Comparison of ENCODE assay signal across 17 cellular contexts in genomic region chr22:49373289-49373666, GRCh38.
"Had no signal": no experiment of that assay in that cellular context is flagged by ENCODE, and none has a peak within 500 bp of the region (broad histone marks: within the 10 kb centered on the region; RNA-seq: fewer than 3 reads in every experiment).

No MANE protein-coding gene starts in this region.

- DNase-seq: activated CD4-positive, alpha-beta T cell treated with anti-CD3 and anti-CD28 coated beads, Interleukin-2, amount 50 U/mL, for 48 hours; activated gamma-delta T cell treated with Interleukin-2 at 50 U/mL for 16 hours; activated T-cell treated with anti-CD3 and anti-CD28 coated beads, Interleukin-2, amount 50 U/mL, for 48 hours; amniotic stem cell; left lung; sigmoid colon; stimulated activated CD4-positive, alpha-beta T cell treated with anti-CD3 and anti-CD28 coated beads, Interleukin-12 subunit alpha, Interleukin-12 subunit beta, amount 100 ng/mL, for 4 hours; stimulated activated CD4-positive, alpha-beta T cell treated with anti-CD3 and anti-CD28 coated beads, Interleukin-2, amount 100 ng/mL, for 24 hours; T-helper 17 cell; uterus had no signal

- H3K9me3 Mint-ChIP-seq: central memory CD8-positive, alpha-beta T cell; natural killer cell treated with Interleukin-12 subunit alpha and Interleukin-12 subunit beta and Interleukin-15 and Interleukin-18, amount 100 ng/mL, for 72 hours had no signal

- H3K27ac Mint-ChIP-seq: activated naive CD8-positive, alpha-beta T cell; natural killer cell treated with Interleukin-12 subunit alpha and Interleukin-12 subunit beta and Interleukin-15 and Interleukin-18, amount 100 ng/mL, for 72 hours; T-helper 17 cell had no signal

- H3K36me3 Mint-ChIP-seq: activated naive CD8-positive, alpha-beta T cell; natural killer cell treated with Interleukin-12 subunit alpha and Interleukin-12 subunit beta and Interleukin-15 and Interleukin-18, amount 100 ng/mL, for 72 hours had no signal

- H3K27me3 ChIP-seq: body of pancreas, uterus had no signal

- H3K4me1 Mint-ChIP-seq: central memory CD8-positive, alpha-beta T cell had no signal

- H3K4me1 ChIP-seq: body of pancreas, left lung, sigmoid colon, stomach, uterus had no signal

- H3K4me3 ChIP-seq: body of pancreas, left lung, sigmoid colon, stomach, thoracic aorta, uterus had no signal

- H3K4me3 Mint-ChIP-seq: activated naive CD8-positive, alpha-beta T cell; central memory CD8-positive, alpha-beta T cell; natural killer cell treated with Interleukin-12 subunit alpha and Interleukin-12 subunit beta and Interleukin-15 and Interleukin-18, amount 100 ng/mL, for 72 hours; T-helper 17 cell had no signal

- H3K36me3 ChIP-seq: left lung, sigmoid colon, stomach, thoracic aorta, uterus, WERI-Rb-1 had no signal

- H3K27ac ChIP-seq: body of pancreas, left lung, sigmoid colon, stomach, thoracic aorta, uterus had no signal

- ATAC-seq: body of pancreas, T-helper 17 cell had no signal

- H3K9me3 ChIP-seq: body of pancreas, left lung, sigmoid colon, stomach, thoracic aorta, uterus had no signal
